9 cellular contexts compared by ENCODE assay signal in genomic region chr13:27271572-27272096, GRCh38. TPM values are rescaled to one million over a fixed set of nuclear protein-coding genes. Genes with fewer than 3 reads are reported as not detected.
A peak's percentile ranks its signal among the peaks of the same experiment; 100 is the strongest.
DNase-seq lines count a peak whose midpoint lies in the region; ATAC-seq and TF ChIP-seq lines count a peak whose summit lies in the region.
"Had no signal": no experiment of that assay in that cellular context is flagged by ENCODE, and none has a peak within 500 bp of the region (broad histone marks: within the 10 kb centered on the region; RNA-seq: fewer than 3 reads in every experiment).

No MANE protein-coding gene starts in this region.

- H3K9ac ChIP-seq in skeletal muscle tissue (ENCODE audit: low read depth in 1 of 3, low read length in 3 of 3): peak overlapping the region; percentile 71 to 87 (median 80)

- peaks cover 15% of the 10 kb centered on the region for H3K4me1 Mint-ChIP-seq in GM23338
- peaks cover 12% of the 10 kb centered on the region for H3K4me1 Mint-ChIP-seq in activated CD8-positive, alpha-beta T cell treated with anti-CD3 and anti-CD28 coated beads, Interleukin-2, amount 10 ng/mL, durations not matched to agents 7 days and 5 days (ENCODE audit: low read depth)

- intact Hi-C loops in left colon (cut with DNase I, micrococcal nuclease): no loop called here

- POLR2A ChIA-PET in activated CD8-positive, alpha-beta T cell treated with anti-CD3 and anti-CD28 coated beads, Interleukin-2, amount 10 ng/mL, durations not matched to agents 7 days and 5 days (lab: Charles Lee): no interaction called here

- TF ChIP-seq CTCF in GM23338 (conservative IDR thresholded peaks at IDR 0.05; ENCODE audit: low read depth in 2 of 2): no peak

- CTCF ChIA-PET in activated CD8-positive, alpha-beta T cell treated with anti-CD3 and anti-CD28 coated beads, Interleukin-2, amount 10 ng/mL, durations not matched to agents 7 days and 5 days (lab: Charles Lee): interaction anchor here (0.5 to 2.7 kb wide), 10 partner anchors 10 to 286 kb away, joined by 3 to 9 read pairs (median 4); no protein-coding TSS in a partner anchor

- no peaks in the 10 kb centered on the region for H4K20me1 ChIP-seq in GM23338 (replicated peaks; ENCODE audit: insufficient read depth)

- peak overlapping the region; percentile 100 for H2AFZ ChIP-seq in GM23338

- H3K27ac ChIP-seq in GM23338 (ENCODE audit: low read depth): no peak overlapping the region
- H3K27ac ChIP-seq in iPS DF 6.9 (ENCODE audit: low read length): no peak overlapping the region
- peak overlapping the region; percentile 78 for H3K27ac ChIP-seq in skeletal muscle tissue (ENCODE audit: low read depth, low read length)

- peak overlapping the region; percentile 86 for H3K4me3 ChIP-seq in GM23338
- H3K4me3 ChIP-seq in iPS DF 6.9 (ENCODE audit: low read length): peak overlapping the region; percentile 65; the same call in 1 of the 2 replicates
- peak overlapping the region; percentile 86 for H3K4me3 ChIP-seq in skeletal muscle tissue (ENCODE audit: low read length in 3 of 3)

- ATAC-seq in GM23338 (no peak), HG02798 (IDR thresholded peaks at IDR 0.05; ENCODE audit: poor library complexity, unreplicated experiment) (no peak), left colon (no peak), GM18873 (IDR thresholded peaks at IDR 0.05; ENCODE audit: low FRiP score, unreplicated experiment) (no peak)
- ATAC-seq in activated CD8-positive, alpha-beta T cell treated with anti-CD3 and anti-CD28 coated beads, Interleukin-2, amount 10 ng/mL, durations not matched to agents 7 days and 5 days: no peak

- H3K9me3 Mint-ChIP-seq in GM23338: no peaks in the 10 kb centered on the region; the same call in 2 of the 3 replicates
- no peaks in the 10 kb centered on the region for H3K9me3 Mint-ChIP-seq in activated CD8-positive, alpha-beta T cell treated with anti-CD3 and anti-CD28 coated beads, Interleukin-2, amount 10 ng/mL, durations not matched to agents 7 days and 5 days (ENCODE audit: insufficient read depth)

- H3K36me3 Mint-ChIP-seq in GM23338 (ENCODE audit: low read depth): no peaks in the 10 kb centered on the region
- no peaks in the 10 kb centered on the region for H3K36me3 Mint-ChIP-seq in activated CD8-positive, alpha-beta T cell treated with anti-CD3 and anti-CD28 coated beads, Interleukin-2, amount 10 ng/mL, durations not matched to agents 7 days and 5 days (ENCODE audit: low read depth)

- DNase-seq in GM23338 (ENCODE audit: low spot score) (no peak), iPS DF 6.9 (ENCODE audit: low read depth, low spot score) (no peak), left colon (no peak), OCI-M2 (lab: John Stamatoyannopoulos, UW; ENCODE audit: unreplicated experiment) (no peak)
- no peak for DNase-seq in activated CD8-positive, alpha-beta T cell treated with anti-CD3 and anti-CD28 coated beads, Interleukin-2, amount 10 ng/mL, durations not matched to agents 7 days and 5 days
- DNase-seq: NCI-H446 had no signal

- no CpG with 5 or more reads among the region's 15 CpGs for WGBS in iPS DF 6.9 (ENCODE audit: insufficient coverage, insufficient read length)

- H3K4me2 ChIP-seq in GM23338: peak overlapping the region; percentile 89

- peaks cover 22% of the 10 kb centered on the region for H3K27me3 Mint-ChIP-seq in GM23338 (ENCODE audit: insufficient read depth, low read depth, poor library complexity)
- H3K27me3 Mint-ChIP-seq in activated CD8-positive, alpha-beta T cell treated with anti-CD3 and anti-CD28 coated beads, Interleukin-2, amount 10 ng/mL, durations not matched to agents 7 days and 5 days (ENCODE audit: low read depth): peaks cover 35% of the 10 kb centered on the region

- H3K36me3 ChIP-seq in GM23338 (ENCODE audit: insufficient read depth) (no peaks in the 10 kb centered on the region), iPS DF 6.9 (ENCODE audit: control insufficient read depth, insufficient read depth, low read length) (no peaks in the 10 kb centered on the region), skeletal muscle tissue (ENCODE audit: control insufficient read depth in 3 of 3, insufficient read depth in 3 of 3, low read length in 3 of 3) (no peaks in the 10 kb centered on the region)

- peaks cover 13% of the 10 kb centered on the region; the same call in 1 of the 2 replicates for H3F3A ChIP-seq in GM23338 (replicated peaks; ENCODE audit: low read depth)

- H3K27me3 ChIP-seq in GM23338 (ENCODE audit: insufficient read depth) (peaks cover 29% of the 10 kb centered on the region), iPS DF 6.9 (ENCODE audit: control insufficient read depth, insufficient read depth, low read length) (peaks cover 4% of the 10 kb centered on the region; the same call in 1 of the 2 replicates), skeletal muscle tissue (ENCODE audit: control insufficient read depth in 3 of 3, insufficient read depth in 3 of 3, low read length in 3 of 3) (no peaks in the 10 kb centered on the region)

- H3K9me3 ChIP-seq in iPS DF 6.9 (ENCODE audit: control insufficient read depth, insufficient read depth, low read length): no peaks in the 10 kb centered on the region
- no peaks in the 10 kb centered on the region for H3K9me3 ChIP-seq in skeletal muscle tissue (ENCODE audit: control insufficient read depth in 3 of 3, low read length in 3 of 3)

- H3K4me3 Mint-ChIP-seq in GM23338: peak overlapping the region; percentile 77
- peak overlapping the region; percentile 77 for H3K4me3 Mint-ChIP-seq in activated CD8-positive, alpha-beta T cell treated with anti-CD3 and anti-CD28 coated beads, Interleukin-2, amount 10 ng/mL, durations not matched to agents 7 days and 5 days

- H3K79me2 ChIP-seq in GM23338 (replicated peaks; ENCODE audit: insufficient read depth): no peaks in the 10 kb centered on the region

- no peaks in the 10 kb centered on the region for H3K9me2 ChIP-seq in GM23338 (ENCODE audit: insufficient read depth)

- no peak overlapping the region for H3K27ac Mint-ChIP-seq in GM23338
- H3K27ac Mint-ChIP-seq in activated CD8-positive, alpha-beta T cell treated with anti-CD3 and anti-CD28 coated beads, Interleukin-2, amount 10 ng/mL, durations not matched to agents 7 days and 5 days: peak overlapping the region; percentile 25

- no peaks in the 10 kb centered on the region; the same call in 1 of the 2 replicates for H3K4me1 ChIP-seq in GM23338 (ENCODE audit: insufficient read depth)
- peaks cover 2% of the 10 kb centered on the region; the same call in 1 of the 2 replicates for H3K4me1 ChIP-seq in iPS DF 6.9 (ENCODE audit: control insufficient read depth, insufficient read depth, low read length)
- peaks cover 9 to 18% (median 15%) of the 10 kb centered on the region in 3 donors for H3K4me1 ChIP-seq in skeletal muscle tissue (ENCODE audit: control insufficient read depth in 3 of 3, insufficient read depth in 3 of 3, low read length in 3 of 3)

TF ChIP-seq in GM23338, 12 proteins besides CTCF, POLR2A, EP300 and RAD21:
- no peak for TF ChIP-seq ZNF114 (CRISPR knock-in tag; IDR thresholded peaks at IDR 0.05)

RNA-seq across cellular contexts. Expression of gene RASL11A, which starts 1.0 kb away (rescaled TPM):
- 3.3 and 3.8 TPM in 2 replicates for total RNA-seq in GM23338 (2014; rRNA removed; shearing (Covaris generic))
- 1.9 TPM in 2 replicates for polyA plus RNA-seq in GM23338 (2016; fragmentation: Nextera tagmentation; extraction: Ambion mirVana)
- total RNA-seq in activated CD8-positive, alpha-beta T cell treated with anti-CD3 and anti-CD28 coated beads, Interleukin-2, amount 10 ng/mL, durations not matched to agents 7 days and 5 days: under 1 TPM; 0.52 to 0.92 TPM
- total RNA-seq in skeletal muscle tissue (5.7 TPM), left colon (10 to 100 TPM; 35.4 to 67.5 TPM)

RNA-seq across cellular contexts. Expression of gene RPL21, which starts 20.3 kb away (rescaled TPM):
- total RNA-seq in GM23338 (2014; rRNA removed; shearing (Covaris generic)): 1,037 and 1,529 TPM in 2 replicates
- 1,343 and 1,538 TPM in 2 replicates for polyA plus RNA-seq in GM23338 (2016; fragmentation: Nextera tagmentation; extraction: Ambion mirVana)
- 100 to 1,000 TPM; 784 to 807 TPM for total RNA-seq in activated CD8-positive, alpha-beta T cell treated with anti-CD3 and anti-CD28 coated beads, Interleukin-2, amount 10 ng/mL, durations not matched to agents 7 days and 5 days
- total RNA-seq in skeletal muscle tissue (1,835 TPM), left colon (100 to 1,000 TPM; 685 to 745 TPM)
